Comparison of ENCODE assay signal across 9 cellular contexts in the genomic region with DNA sequence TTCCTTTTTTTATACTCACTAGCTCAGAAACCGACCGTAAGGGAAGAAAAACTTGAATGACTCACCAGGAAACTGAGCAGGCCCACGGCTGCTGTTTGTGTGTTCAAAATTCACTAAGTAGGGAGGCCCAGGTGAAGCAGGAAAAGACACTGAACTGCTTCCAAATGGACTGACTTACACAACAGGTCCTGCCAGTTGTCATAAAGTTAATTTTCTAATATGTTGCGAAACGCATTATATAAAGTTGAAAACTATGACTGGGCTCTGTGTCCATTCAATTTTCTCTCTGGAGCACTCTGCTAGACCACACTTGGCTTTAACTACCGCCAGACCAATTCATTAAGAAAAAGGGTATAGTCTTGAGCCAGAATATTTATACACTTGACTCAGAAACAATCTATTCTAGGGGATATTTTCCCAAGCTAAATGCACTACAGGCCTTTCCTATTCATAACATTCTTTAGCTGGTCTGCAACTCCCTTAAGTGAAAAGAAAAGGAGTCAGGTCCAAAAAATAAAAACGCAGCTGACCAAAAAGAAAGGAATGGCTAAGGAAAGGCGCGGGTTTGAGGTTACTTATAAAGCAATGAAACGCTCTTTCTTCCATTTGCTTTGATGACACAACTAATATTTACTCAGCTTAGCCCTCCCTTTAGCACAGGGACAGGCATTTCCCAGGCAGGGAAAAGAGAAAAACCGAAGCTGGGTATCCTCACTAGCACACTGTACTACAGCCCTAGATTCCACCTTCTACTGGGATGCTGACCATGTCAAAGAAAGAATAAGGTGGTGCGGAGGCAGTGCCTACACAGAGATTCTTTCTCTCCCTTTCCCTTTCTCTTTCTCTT.
A peak's percentile ranks its signal among the peaks of the same experiment; 100 is the strongest.
DNase-seq lines count a peak whose midpoint lies in the region; ATAC-seq and TF ChIP-seq lines count a peak whose summit lies in the region.
"Had no signal": no experiment of that assay in that cellular context is flagged by ENCODE, and none has a peak within 500 bp of the region (broad histone marks: within the 10 kb centered on the region; RNA-seq: fewer than 3 reads in every experiment).

No MANE protein-coding gene starts in this region.

- H3K4me3 Mint-ChIP-seq in neural progenitor cell = no peak overlapping the region
- no peak overlapping the region for H3K4me3 Mint-ChIP-seq in stimulated activated naive CD8-positive, alpha-beta T cell treated with anti-CD3 and anti-CD28 coated beads, Interleukin-15, amount 100 ng/mL, for 72 hours

- 40 to 41% methylated on average over 12 of the region's 12 CpGs for WGBS in esophagus, 2 donors

- no peaks in the 10 kb centered on the region for H3K9me3 ChIP-seq in esophagus (ENCODE audit: control insufficient read depth in 2 of 2, insufficient read depth in 1 of 2, low read depth in 1 of 2, low read length in 1 of 2)
- no peaks in the 10 kb centered on the region for H3K9me3 ChIP-seq in neural progenitor cell (ENCODE audit: low read depth)

- H3K4me1 ChIP-seq in esophagus (ENCODE audit: control insufficient read depth in 2 of 2, insufficient read depth in 2 of 2, low read length in 1 of 2) (peaks cover 0 to 3% of the 10 kb centered on the region in 2 donors), neural progenitor cell (no peaks in the 10 kb centered on the region)

- H3K27ac ChIP-seq in esophagus (ENCODE audit: low read depth in 2 of 2, low read length in 1 of 2) (peak overlapping the region; percentile 44 to 47), neural progenitor cell (no peak overlapping the region)

- no peaks in the 10 kb centered on the region for H3K36me3 ChIP-seq in esophagus (ENCODE audit: control insufficient read depth in 2 of 2, insufficient read depth in 2 of 2, low read length in 1 of 2)
- no peaks in the 10 kb centered on the region for H3K36me3 ChIP-seq in neural progenitor cell

- peak; percentile 27 for DNase-seq in AG08396 (ENCODE audit: low spot score)
- DNase-seq in NCI-H226 = peak; percentile 46
- DNase-seq in neural progenitor cell (ENCODE audit: low spot score) = no peak
- no peak for DNase-seq in GM20000 (ENCODE audit: low spot score)
- DNase-seq in stimulated activated naive CD8-positive, alpha-beta T cell treated with anti-CD3 and anti-CD28 coated beads, Interleukin-15, amount 100 ng/mL, for 72 hours = no peak
- DNase-seq: NCI-H446 had no signal

- H3K27me3 ChIP-seq in esophagus (ENCODE audit: control insufficient read depth in 1 of 2, insufficient read depth in 2 of 2, low read length in 2 of 2) (no peaks in the 10 kb centered on the region), neural progenitor cell (no peaks in the 10 kb centered on the region)

- H3K4me2 ChIP-seq in neural progenitor cell = no peak overlapping the region

- no peak overlapping the region for H3K9ac ChIP-seq in neural progenitor cell

- H3K4me3 ChIP-seq in esophagus (ENCODE audit: low read depth in 1 of 2, low read length in 2 of 2) (no peak overlapping the region), neural progenitor cell (no peak overlapping the region)

- no peaks in the 10 kb centered on the region for H3F3A ChIP-seq in neural progenitor cell (ENCODE audit: low read depth)

- H3K27ac Mint-ChIP-seq in neural progenitor cell = peak overlapping the region; percentile 14
- no peak overlapping the region for H3K27ac Mint-ChIP-seq in stimulated activated naive CD8-positive, alpha-beta T cell treated with anti-CD3 and anti-CD28 coated beads, Interleukin-15, amount 100 ng/mL, for 72 hours

- H3K4me1 Mint-ChIP-seq in neural progenitor cell = peaks cover 14% of the 10 kb centered on the region
- no peaks in the 10 kb centered on the region for H3K4me1 Mint-ChIP-seq in stimulated activated naive CD8-positive, alpha-beta T cell treated with anti-CD3 and anti-CD28 coated beads, Interleukin-15, amount 100 ng/mL, for 72 hours

- no peak for TF ChIP-seq CTCF in neural progenitor cell (IDR thresholded peaks at IDR 0.05)
- TF ChIP-seq CTCF in GM20000 (IDR thresholded peaks at IDR 0.05; ENCODE audit: extremely low read depth, missing control alignments) = no peak

- H3K79me2 ChIP-seq in neural progenitor cell (ENCODE audit: low read depth) = no peaks in the 10 kb centered on the region

- H2AFZ ChIP-seq in neural progenitor cell (replicated peaks) = no peak overlapping the region

- no peaks in the 10 kb centered on the region for H3K36me3 Mint-ChIP-seq in neural progenitor cell

- no peaks in the 10 kb centered on the region for H4K20me1 ChIP-seq in neural progenitor cell (ENCODE audit: low read depth)

- ATAC-seq in GM21619 (IDR thresholded peaks at IDR 0.05; ENCODE audit: unreplicated experiment) = no peak
- ATAC-seq in GM21390 (IDR thresholded peaks at IDR 0.05; ENCODE audit: unreplicated experiment) = no peak
- ATAC-seq in stimulated activated naive CD8-positive, alpha-beta T cell treated with anti-CD3 and anti-CD28 coated beads, Interleukin-15, amount 100 ng/mL, for 72 hours = no peak

- H3K27me3 Mint-ChIP-seq in neural progenitor cell (ENCODE audit: insufficient read depth, low read depth) = peaks cover 6% of the 10 kb centered on the region
- no peaks in the 10 kb centered on the region for H3K27me3 Mint-ChIP-seq in stimulated activated naive CD8-positive, alpha-beta T cell treated with anti-CD3 and anti-CD28 coated beads, Interleukin-15, amount 100 ng/mL, for 72 hours

- H3K9me3 Mint-ChIP-seq in neural progenitor cell = no peaks in the 10 kb centered on the region
- H3K9me3 Mint-ChIP-seq in stimulated activated naive CD8-positive, alpha-beta T cell treated with anti-CD3 and anti-CD28 coated beads, Interleukin-15, amount 100 ng/mL, for 72 hours = peaks cover 9 to 18% of the 10 kb centered on the region in 2 donors

Comparison
In these comparisons a context has a peak if more than half of its experiments do, and no peak if none do; other contexts are left out.
1. DNase-seq: peak in AG08396 (single experiment) and NCI-H226 (single experiment); none in neural progenitor cell (single experiment), GM20000 (single experiment) and stimulated activated naive CD8-positive, alpha-beta T cell treated with anti-CD3 and anti-CD28 coated beads, Interleukin-15, amount 100 ng/mL, for 72 hours (0 of 2).